Comparison of ENCODE assay signal across 14 cellular contexts in the genomic region with DNA sequence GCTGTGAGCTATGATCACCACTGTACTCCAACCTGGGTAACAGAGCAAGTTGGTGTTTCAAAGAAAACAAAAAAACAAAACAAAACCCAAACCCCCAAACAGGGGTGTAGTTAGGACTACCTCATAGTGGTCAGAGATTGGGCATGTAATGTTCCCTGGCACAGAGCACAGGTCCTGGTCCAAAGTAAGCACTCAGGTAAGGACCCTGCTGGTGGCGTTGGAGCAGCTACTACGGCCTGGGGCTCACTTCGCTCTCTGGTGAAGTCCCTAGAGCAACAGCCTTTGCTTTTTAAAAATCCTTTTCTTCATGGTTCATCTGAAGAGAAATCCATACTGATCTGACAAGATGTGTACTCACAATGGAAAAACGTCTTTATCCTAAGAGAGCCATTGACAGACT.
"Had no signal": no experiment of that assay in that cellular context is flagged by ENCODE, and none has a peak within 500 bp of the region (broad histone marks: within the 10 kb centered on the region; RNA-seq: fewer than 3 reads in every experiment).

No MANE protein-coding gene starts in this region.

- H3K27ac ChIP-seq: spleen, suprapubic skin had no signal

- H3K4me3 ChIP-seq: lung, spleen, suprapubic skin had no signal

- H3K4me1 ChIP-seq: suprapubic skin had no signal

- H3K27me3 ChIP-seq: spleen, suprapubic skin had no signal

- H3K9me3 ChIP-seq: spleen, suprapubic skin had no signal

- DNase-seq: activated CD4-positive, alpha-beta T cell treated with anti-CD3 and anti-CD28 coated beads, Interleukin-2, amount 50 U/mL, for 1 hour; activated effector memory CD4-positive, alpha-beta T cell treated with Interleukin-2 at 50 U/mL for 16 hours; activated T-cell treated with anti-CD3 and anti-CD28 coated beads, Interleukin-2, amount 50 U/mL, for 1 hour; cerebellar nuclear complex; effector memory CD8-positive, alpha-beta T cell; hippocampal formation; kidney glomerular epithelial cell; naive B cell; spleen; stimulated activated CD4-positive, alpha-beta T cell treated with anti-CD3 and anti-CD28 coated beads, Interleukin-1b, Interleukin-23, amount 100 ng/mL, for 48 hours; stimulated activated naive B cell treated with anti-CD40 and anti-IgM and Interleukin-4, amounts not matched to agents 10 μg/mL and 1 μg/mL and 100 μg/mL, for 72 hours; T-helper 2 cell had no signal
